In genomic region chr11:74559934-74560309, GRCh38 we compare ENCODE assay signal across 26 cellular contexts. TPM values are rescaled to one million over a fixed set of nuclear protein-coding genes. Genes with fewer than 3 reads are reported as not detected.
A peak's percentile ranks its signal among the peaks of the same experiment; 100 is the strongest.
DNase-seq lines count a peak whose midpoint lies in the region; ATAC-seq, FAIRE-seq and TF ChIP-seq lines count a peak whose summit lies in the region.
"Had no signal": no experiment of that assay in that cellular context is flagged by ENCODE, and none has a peak within 500 bp of the region (broad histone marks: within the 10 kb centered on the region; RNA-seq: fewer than 3 reads in every experiment).

No MANE protein-coding gene starts in this region.

- peak overlapping the region; percentile 30 for H2AK9ac ChIP-seq in IMR-90 (replicated peaks; ENCODE audit: low read depth, low read length, poor library complexity)

- H3K9ac ChIP-seq in IMR-90 (ENCODE audit: low read depth, low read length) (no peak overlapping the region), HepG2 (ENCODE audit: insufficient read depth, low read depth, low read length) (no peak overlapping the region)

- H3K4me1 ChIP-seq in A549 (peaks cover 9% of the 10 kb centered on the region), IMR-90 (ENCODE audit: control insufficient read depth, insufficient read depth, low read length) (0 out of 2 replicates have a peak, but pooled peaks cover 2% of the 10 kb centered on the region), HepG2 (ENCODE audit: insufficient read depth, low read length) (peaks cover 31% of the 10 kb centered on the region)
- H3K4me1 ChIP-seq: adrenal gland, HAP-1, left lung, right atrium auricular region had no signal

- no peak overlapping the region for H2AK5ac ChIP-seq in IMR-90 (ENCODE audit: low read depth, low read length)

- no peak overlapping the region for H2BK20ac ChIP-seq in IMR-90 (ENCODE audit: low read depth, low read length)

- H3K27ac ChIP-seq in A549, result peak overlapping the region in 1 of 2 experiments; percentile 37; a peak in 3 of 6 replicates
- no peak overlapping the region for H3K27ac ChIP-seq in IMR-90 (ENCODE audit: insufficient read depth, low read length)
- H3K27ac ChIP-seq in HepG2 (ENCODE audit: extremely low read length, insufficient read depth, low read length), result peak overlapping the region; percentile 50
- H3K27ac ChIP-seq: adrenal gland, right atrium auricular region, SK-N-MC had no signal

- H3K27me3 ChIP-seq in IMR-90 (ENCODE audit: control insufficient read depth, insufficient read depth, low read length) (peaks cover 4% of the 10 kb centered on the region), HepG2 (ENCODE audit: control insufficient read depth in 1 of 2, insufficient read depth in 2 of 2, low read length in 2 of 2) (no peaks in the 10 kb centered on the region)
- H3K27me3 ChIP-seq: left lung, right atrium auricular region had no signal

- no peak overlapping the region for H2BK15ac ChIP-seq in IMR-90 (ENCODE audit: low read depth, low read length)

- no peak for TF ChIP-seq CTCF in A549 (IDR thresholded peaks at IDR 0.05)
- TF ChIP-seq CTCF in IMR-90 (conservative IDR thresholded peaks at IDR 0.05; ENCODE audit: low read depth, low read length), result no peak
- no peak for TF ChIP-seq CTCF in HepG2 (CRISPR knock-in tag; IDR thresholded peaks at IDR 0.05)
- no peak for TF ChIP-seq CTCF in lower leg skin (IDR thresholded peaks at IDR 0.05)

- H3K36me3 ChIP-seq in IMR-90 (ENCODE audit: control insufficient read depth, insufficient read depth, low read length) (no peaks in the 10 kb centered on the region), HepG2 (replicated peaks in 1 of 2; ENCODE audit: control insufficient read depth in 1 of 2, insufficient read depth in 2 of 2, low read length in 2 of 2) (no peaks in the 10 kb centered on the region)
- H3K36me3 ChIP-seq: adrenal gland, HAP-1, left lung, right atrium auricular region had no signal

- H3K14ac ChIP-seq in IMR-90 (replicated peaks; ENCODE audit: low read depth, low read length), result 0 out of 2 replicates have a peak overlapping the region, but pooled peaks have one; percentile 25

- H3K79me2 ChIP-seq in HepG2 (ENCODE audit: insufficient read depth, low read length), result no peaks in the 10 kb centered on the region

- TF ChIP-seq POLR2A in A549 (IDR thresholded peaks at IDR 0.05; ENCODE audit: low read length), result no peak
- TF ChIP-seq POLR2A in IMR-90 (IDR thresholded peaks at IDR 0.05; ENCODE audit: low read depth, low read length), result no peak
- no peak for TF ChIP-seq POLR2A in HepG2 (IDR thresholded peaks at IDR 0.05; ENCODE audit: insufficient read depth in 1 of 2, low read depth in 2 of 2, low read length in 2 of 2)
- no peak for TF ChIP-seq POLR2A in lower leg skin (IDR thresholded peaks at IDR 0.05)

- no peak overlapping the region for H2BK5ac ChIP-seq in IMR-90 (ENCODE audit: low read depth, low read length, poor library complexity, severe bottlenecking)

- no peak overlapping the region; the same call in 1 of the 2 replicates for H2BK120ac ChIP-seq in IMR-90 (ENCODE audit: low read depth, low read length)

- DNase-seq in A549 (ENCODE audit: low read depth in 1 of 2, low spot score in 1 of 2), result peak in 1 of 2 experiments; percentile 22
- peak; percentile 43 for DNase-seq in IMR-90
- peak; percentile 68 for DNase-seq in dermis blood vessel endothelial cell
- DNase-seq in HepG2 (ENCODE audit: low spot score), result no peak
- DNase-seq in activated T-cell treated with anti-CD3 and anti-CD28 coated beads, Interleukin-2, amount 50 U/mL, for 48 hours, result no peak
- no peak for DNase-seq in lower leg skin (ENCODE audit: low spot score in 2 of 2)
- DNase-seq: activated CD4-positive, alpha-beta T cell treated with anti-CD3 and anti-CD28 coated beads, Interleukin-2, amount 50 U/mL, for 48 hours; activated CD4-positive, CD25-positive, alpha-beta regulatory T cell treated with anti-CD3 and anti-CD28 coated beads, Interleukin-2, amount 50 U/mL, for 72 hours; activated naive CD4-positive, alpha-beta T cell treated with anti-CD3 and anti-CD28 coated beads for 36 hours; DMS79 treated with DMSO at 0.1 percent for 48 hours; immature natural killer cell; left lung; NCI-H1694 treated with DMSO at 0.1 percent for 48 hours; NCI-H2171; NCI-H510A treated with DMSO at 0.1 percent for 48 hours; stimulated activated naive CD8-positive, alpha-beta T cell treated with anti-CD3 and anti-CD28 coated beads, Interleukin-15, Interleukin-2, amounts not matched to agents 100 U/mL and 50 U/mL, for 24 hours; T-helper 2 cell had no signal

- H3K4me3 ChIP-seq in A549 (no peak overlapping the region), IMR-90 (ENCODE audit: insufficient read depth, low read depth, low read length) (no peak overlapping the region), HepG2 (replicated peaks in 1 of 3; ENCODE audit: insufficient read depth in 1 of 3, low read depth in 2 of 3, low read length in 3 of 3) (peak overlapping the region in 1 of 3 experiments; percentile 15; a peak in 1 of 6 replicates), lower leg skin (ENCODE audit: low read depth, poor library complexity, severe bottlenecking) (no peak overlapping the region)
- H3K4me3 ChIP-seq: adrenal gland, HAP-1, left lung, right atrium auricular region, SK-N-MC had no signal

- intact Hi-C loops in IMR-90 (cut with micrococcal nuclease) (no loop called here), HepG2 (cut with micrococcal nuclease; ENCODE audit: unreplicated experiment) (no loop called here), lower leg skin (cut with DNase I; ENCODE audit: low total_unique reads) (no loop called here)

- H3K4me2 ChIP-seq in A549, result peak overlapping the region; percentile 36
- H3K4me2 ChIP-seq in IMR-90 (ENCODE audit: low read depth, low read length), result no peak overlapping the region
- peak overlapping the region; percentile 70 for H3K4me2 ChIP-seq in HepG2 (ENCODE audit: low read depth, low read length)

- FAIRE-seq in A549 (lab: Jason Lieb, UNC) (no peak), HepG2 (lab: Jason Lieb, UNC) (no peak)
- FAIRE-seq: A204.1, GM19239, small intestine had no signal

- H4K20me1 ChIP-seq in IMR-90 (ENCODE audit: insufficient read depth, low read length), result no peaks in the 10 kb centered on the region
- H4K20me1 ChIP-seq in HepG2 (ENCODE audit: insufficient read depth, low read length), result no peaks in the 10 kb centered on the region

- WGBS in A549 (ENCODE audit: missing lambda C conversion rate), result 52% methylated on average over 2 of the region's 2 CpGs
- WGBS in IMR-90 (ENCODE audit: extremely low coverage in 2 of 2, insufficient read length in 1 of 2), 2 experiments, result 38% methylated on average over 1 of the region's 2 CpGs; no CpG with 5 or more reads in 1 of the 2 experiments
- 9% methylated on average over 2 of the region's 2 CpGs for WGBS in HepG2 (ENCODE audit: low lambda C conversion rate)
- 66 to 82% methylated on average over 2 of the region's 2 CpGs for WGBS in lower leg skin, 2 donors

- H2AFZ ChIP-seq in IMR-90 (replicated peaks; ENCODE audit: low read length, poor library complexity) (no peak overlapping the region), HepG2 (ENCODE audit: low read length) (no peak overlapping the region)

- no peak overlapping the region for H3K56ac ChIP-seq in IMR-90 (ENCODE audit: extremely low read depth, insufficient read depth, low read length)

- TF ChIP-seq RAD21 in A549 (conservative IDR thresholded peaks at IDR 0.05 in 1 of 2, IDR thresholded peaks at IDR 0.05 in 1 of 2) (no peak), IMR-90 (IDR thresholded peaks at IDR 0.05; ENCODE audit: low read length) (no peak), HepG2 (CRISPR knock-in tag; IDR thresholded peaks at IDR 0.05) (no peak)

- ATAC-seq in A549 (peak; percentile 59 to 64; a peak in 5 of 6 replicates), IMR-90 (ENCODE audit: low read depth) (no peak), HepG2 (peak; percentile 53), GM19452 (IDR thresholded peaks at IDR 0.05; ENCODE audit: unreplicated experiment) (no peak), GM21360 (IDR thresholded peaks at IDR 0.05; ENCODE audit: unreplicated experiment) (no peak)
- ATAC-seq: left lung; stimulated activated naive CD8-positive, alpha-beta T cell treated with anti-CD3 and anti-CD28 coated beads, Interleukin-15, Interleukin-2, amounts not matched to agents 100 U/mL and 50 U/mL, for 24 hours had no signal

- peak overlapping the region in 1 of 2 experiments; percentile 2; a peak in 1 of 4 replicates for H4K8ac ChIP-seq in IMR-90 (ENCODE audit: low read depth in 2 of 2, low read length in 2 of 2)

- H3K18ac ChIP-seq in IMR-90 (ENCODE audit: low read depth, low read length), result no peak overlapping the region

- POLR2A ChIA-PET in A549 (lab: Yijun Ruan, JAX) (no interaction called here), IMR-90 (lab: Charles Lee; ENCODE audit: unreplicated experiment) (interaction anchor here (0.6 kb wide), 1 partner anchor 182 kb away, joined by 5 read pairs; no protein-coding TSS in a partner anchor), HepG2 (lab: Yijun Ruan, JAX) (no interaction called here)

- CTCF ChIA-PET in A549 (lab: Yijun Ruan, JAX) (interaction anchor here (1.3 to 4.5 kb wide), 4 partner anchors 11 to 111 kb away, joined by 3 to 26 read pairs (median 15); no protein-coding TSS in a partner anchor), IMR-90 (lab: Yijun Ruan, JAX) (no interaction called here), HepG2 (lab: Yijun Ruan, JAX; ENCODE audit: low intra/inter-chr PET ratio, low total read pairs) (no interaction called here)

- no peaks in the 10 kb centered on the region for H3K9me1 ChIP-seq in IMR-90 (ENCODE audit: insufficient read depth, low read length)

- TF ChIP-seq EP300 in A549 (IDR thresholded peaks at IDR 0.05), result no peak
- TF ChIP-seq EP300 in HepG2 (IDR thresholded peaks at IDR 0.05; ENCODE audit: low read depth in 2 of 2, low read length in 2 of 2), result no peak
- no peak for TF ChIP-seq EP300 in HepG2 (CRISPR knock-in tag; IDR thresholded peaks at IDR 0.05; ENCODE audit: borderline replicate concordance)

- BruUV-seq in IMR-90 (replicated peaks; lab: Mats Ljungman, UMichigan) (no TSS peak), HepG2 (replicated peaks; lab: Mats Ljungman, UMichigan) (no TSS peak)

- H3K23ac ChIP-seq in IMR-90 (ENCODE audit: low read depth, low read length), result peak overlapping the region; percentile 53; the same call in 1 of the 2 replicates

- H4K5ac ChIP-seq in IMR-90 (ENCODE audit: low read depth, low read length), result no peak overlapping the region

- H3K9me3 ChIP-seq in A549 (peaks cover 18% of the 10 kb centered on the region; the same call in 2 of the 3 replicates), IMR-90 (ENCODE audit: control insufficient read depth, insufficient read depth, low read length) (peaks cover 3% of the 10 kb centered on the region; the same call in 1 of the 2 replicates), HepG2 (ENCODE audit: low read length) (peaks cover 9% of the 10 kb centered on the region; the same call in 1 of the 2 replicates)
- H3K9me3 ChIP-seq: adrenal gland, HAP-1, left lung had no signal

- in situ Hi-C loops in IMR-90 (cut with MboI; ENCODE audit: low sequenced_read_pairs) (no loop called here), HepG2 (cut with HindIII; ENCODE audit: extremely low pct_ligation_motif_present, low pct_unique_long_range_greater_than_20kb) (loop anchor here (10.0 kb wide), 1 partner anchor 95 kb away; the partner anchor contains the start of gene KCNE3)

- no peaks in the 10 kb centered on the region for H3K79me1 ChIP-seq in IMR-90 (ENCODE audit: low read depth in 1 of 2, low read length in 2 of 2)

- dilution Hi-C loops in IMR-90 (cut with HindIII; ENCODE audit: low sequenced_read_pairs, unreplicated experiment), result no loop called here

- H3K4ac ChIP-seq in IMR-90 (ENCODE audit: low read depth, low read length), result 0 out of 2 replicates have a peak overlapping the region, but pooled peaks have one; percentile 45

- H4K91ac ChIP-seq in IMR-90 (ENCODE audit: insufficient read depth, low read depth, low read length), result no peak overlapping the region

RNA-seq across cellular contexts. Expression of gene POLD3, which starts 32.5 kb away (rescaled TPM):
- 36.3 and 37.9 TPM in 2 replicates for polyA plus RNA-seq in A549 (2011; rRNA removed)
- polyA plus RNA-seq in A549 (2012; cell fraction: cytosol; rRNA removed), result 14.2 and 16.2 TPM in 2 replicates
- polyA plus RNA-seq in A549 (2012; cell fraction: nucleus; rRNA removed), result 9.2 and 9.8 TPM in 2 replicates
- polyA plus RNA-seq in A549 (2017; fragmentation: RNase III; extraction: RNeasy Plus Mini Kit Qiagen cat#74134 plus additional on column Dnase treatment), result 20.7 to 22.1 TPM (median 21.7 TPM) in 3 replicates
- 31.0 and 43.6 TPM in 2 replicates for polyA minus RNA-seq in A549 (2011; rRNA and poly(A)+ RNA removed)
- total RNA-seq in IMR-90 (2012; rRNA removed), result 9.1 and 10.6 TPM in 2 replicates
- 8.2 and 9.2 TPM in 2 replicates for polyA plus RNA-seq in IMR-90 (2012; rRNA removed)
- polyA plus RNA-seq in IMR-90 (2012; cell fraction: cytosol; rRNA removed), result 2.0 and 2.2 TPM in 2 replicates
- 2.6 and 12.8 TPM in 2 replicates for polyA plus RNA-seq in IMR-90 (2012; cell fraction: nucleus; rRNA removed; ENCODE audit: low replicate concordance)
- total RNA-seq in dermis blood vessel endothelial cell, result 13.8 and 19.9 TPM in 2 replicates
- 18.9 and 23.7 TPM in 2 replicates for total RNA-seq in HepG2 (2016; rRNA removed; fragmentation: Illumina TruSeq; extraction: Trizol)
- total RNA-seq in HepG2 (2016; cell fraction: cytosol; rRNA removed; fragmentation: Illumina TruSeq; extraction: Trizol; ENCODE audit: low read depth), result 4.0 and 4.8 TPM in 2 replicates
- 18.2 and 21.5 TPM in 2 replicates for total RNA-seq in HepG2 (2016; cell fraction: insoluble cytoplasmic fraction; rRNA removed; fragmentation: Illumina TruSeq; extraction: Trizol)
- total RNA-seq in HepG2 (2016; cell fraction: membrane; rRNA removed; fragmentation: Illumina TruSeq; extraction: Trizol), result 8.3 and 9.4 TPM in 2 replicates
- total RNA-seq in HepG2 (2016; cell fraction: nucleus; rRNA removed; fragmentation: Illumina TruSeq; extraction: Trizol), result 18.8 and 20.7 TPM in 2 replicates
- polyA plus RNA-seq in HepG2 (2011; rRNA removed), result 5.1 and 6.3 TPM in 2 replicates
- polyA plus RNA-seq in HepG2 (2011; cell fraction: cytosol; rRNA removed), result 2.7 and 2.9 TPM in 2 replicates
- 4.1 and 4.3 TPM in 2 replicates for polyA plus RNA-seq in HepG2 (2011; cell fraction: nucleus; rRNA removed)
- 3.5 and 5.9 TPM in 2 replicates for polyA plus RNA-seq in HepG2 (2012)
- polyA plus RNA-seq in HepG2 (2016; cell fraction: cytosol; fragmentation: Illumina TruSeq; extraction: Trizol; ENCODE audit: low read depth), result 1.4 and 1.8 TPM in 2 replicates
- polyA plus RNA-seq in HepG2 (2016; cell fraction: insoluble cytoplasmic fraction; fragmentation: Illumina TruSeq; extraction: Trizol; ENCODE audit: low read depth), result 18.6 and 19.5 TPM in 2 replicates
- 3.6 and 4.0 TPM in 2 replicates for polyA plus RNA-seq in HepG2 (2016; cell fraction: membrane; fragmentation: Illumina TruSeq; extraction: Trizol; ENCODE audit: low read depth)
- polyA plus RNA-seq in HepG2 (2016; cell fraction: nucleus; fragmentation: Illumina TruSeq; extraction: Trizol; ENCODE audit: insufficient read depth, low read depth), result 20.7 and 27.8 TPM in 2 replicates
- 6.2 and 54.4 TPM in 2 replicates for polyA minus RNA-seq in HepG2 (2011; rRNA and poly(A)+ RNA removed; ENCODE audit: low replicate concordance)
- polyA minus RNA-seq in HepG2 (2011; cell fraction: cytosol; rRNA and poly(A)+ RNA removed), result 2.5 and 5.3 TPM in 2 replicates
- polyA minus RNA-seq in HepG2 (2011; cell fraction: nucleus; rRNA and poly(A)+ RNA removed), result 8.5 and 9.9 TPM in 2 replicates
- total RNA-seq in lower leg skin, result 10 to 100 TPM in 1 of 4 donors, 1 to 10 TPM in 3; 7.0 to 18.8 (median 9.4) TPM

Comparison
In these comparisons a context has a peak if more than half of its experiments do, and no peak if none do; other contexts are left out.
1. ATAC-seq: peak in A549 (2 of 2) and HepG2 (single experiment); none in IMR-90 (single experiment), GM19452 (single experiment) and GM21360 (single experiment).
2. DNase-seq: peak in IMR-90 (single experiment) and dermis blood vessel endothelial cell (single experiment); none in HepG2 (single experiment), activated T-cell treated with anti-CD3 and anti-CD28 coated beads, Interleukin-2, amount 50 U/mL, for 48 hours (0 of 2) and lower leg skin (0 of 2).